In the genomic region with DNA sequence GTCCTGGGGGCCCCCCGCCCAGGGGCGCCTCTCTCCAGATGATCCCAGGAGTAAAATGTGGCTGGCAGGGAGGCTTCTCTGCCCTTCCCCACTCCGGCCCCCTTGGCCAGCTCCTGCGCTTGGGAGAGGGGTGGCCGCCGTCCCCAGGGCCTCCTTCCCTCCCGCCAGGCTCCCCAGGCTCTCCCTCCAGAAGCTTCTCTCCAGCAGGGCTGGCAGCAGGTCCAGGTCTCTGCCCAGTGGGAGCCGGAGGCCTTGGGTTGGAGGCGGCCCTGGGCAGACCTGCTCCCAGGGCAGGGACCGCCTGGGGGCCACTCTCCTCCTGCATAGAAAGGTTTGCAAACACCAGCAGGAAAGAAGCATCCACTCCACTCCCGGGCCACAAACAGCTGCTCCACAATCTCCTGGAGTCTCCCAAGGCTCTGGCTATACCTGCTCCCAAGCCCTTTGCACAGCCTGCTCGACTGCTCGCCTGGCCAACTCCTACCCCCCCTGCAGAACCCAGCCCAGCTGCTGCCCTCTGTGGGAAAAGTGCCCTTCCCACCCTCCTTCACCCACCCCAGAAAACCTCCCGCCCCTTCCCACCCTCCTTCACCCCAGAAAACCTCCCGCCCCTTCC, we compare ENCODE assay signal across 26 cellular contexts. TPM values are rescaled to one million over a fixed set of nuclear protein-coding genes. Genes with fewer than 3 reads are reported as not detected.
DNase-seq lines count a peak whose midpoint lies in the region; ATAC-seq and TF ChIP-seq lines count a peak whose summit lies in the region.
"Had no signal": no experiment of that assay in that cellular context is flagged by ENCODE, and none has a peak within 500 bp of the region (broad histone marks: within the 10 kb centered on the region; RNA-seq: fewer than 3 reads in every experiment).

No MANE protein-coding gene starts in this region.

- no peak for TF ChIP-seq CTCF in Panc1 (IDR thresholded peaks at IDR 0.05)
- TF ChIP-seq CTCF in esophagus squamous epithelium (IDR thresholded peaks at IDR 0.05): no peak
- TF ChIP-seq CTCF in upper lobe of right lung (IDR thresholded peaks at IDR 0.05): no peak

- BruUV-seq in Panc1 (replicated peaks; lab: Mats Ljungman, UMichigan): no TSS peak

- WGBS in esophagus squamous epithelium, 2 donors: 74% methylated on average over 6 of the region's 15 CpGs; no CpG with 5 or more reads in 1 of the 2 donors

- POLR2A ChIA-PET in Panc1 (lab: Charles Lee): no interaction called here

- peak; percentile 40 for DNase-seq in DMS 273 (lab: John Stamatoyannopoulos, UW; ENCODE audit: unreplicated experiment)
- DNase-seq in DMS 273 treated with DMSO at 0.1 percent for 48 hours (lab: John Stamatoyannopoulos, UW): no peak
- no peak for DNase-seq in Panc1 (ENCODE audit: low read depth, low spot score)
- DNase-seq in esophagus squamous epithelium (lab: John Stamatoyannopoulos, UW): no peak
- DNase-seq in upper lobe of right lung: no peak
- DNase-seq in central memory CD4-positive, alpha-beta T cell: no peak
- no peak for DNase-seq in effector CD8-positive, alpha-beta T cell (lab: John Stamatoyannopoulos, UW)
- no peak for DNase-seq in H4 (ENCODE audit: low spot score)
- DNase-seq: ACHN; BE2C; CD8-positive, alpha-beta memory T cell; DMS153; DND-41; Kasumi-1; NCI-H1092 treated with DMSO at 0.1 percent for 48 hours; NCI-H1436; NCI-H187; NCI-H2081 treated with DMSO at 0.1 percent for 48 hours; NCI-H2171; NCI-H226; NCI-H510A; NCI-H69 had no signal

- intact Hi-C loops in Panc1 (cut with micrococcal nuclease; ENCODE audit: unreplicated experiment): no loop called here
- intact Hi-C loops in esophagus squamous epithelium (cut with DNase I): no loop called here
- intact Hi-C loops in upper lobe of right lung (cut with DNase I): no loop called here

- H3K36me3 ChIP-seq in Panc1 (ENCODE audit: control insufficient read depth, insufficient read depth, low read length) (no peaks in the 10 kb centered on the region), esophagus squamous epithelium (peaks cover 21 to 93% (median 29%) of the 10 kb centered on the region in 3 donors), upper lobe of right lung (peaks cover 60% of the 10 kb centered on the region)

- no peak for TF ChIP-seq POLR2A in esophagus squamous epithelium (IDR thresholded peaks at IDR 0.05)

- H3K4me3 ChIP-seq in Panc1 (ENCODE audit: low read depth in 2 of 2, low read length in 2 of 2): no peak overlapping the region
- peak overlapping the region in 2 of 4 donors; percentile 3 to 8 for H3K4me3 ChIP-seq in esophagus squamous epithelium
- H3K4me3 ChIP-seq in upper lobe of right lung: no peak overlapping the region

- in situ Hi-C loops in Panc1 (cut with HindIII; ENCODE audit: low pct_unique_long_range_greater_than_20kb, low sequenced_read_pairs): no loop called here

- H3K9me3 ChIP-seq in Panc1 (ENCODE audit: control insufficient read depth, insufficient read depth, low read depth, low read length): no peaks in the 10 kb centered on the region
- no peaks in the 10 kb centered on the region for H3K9me3 ChIP-seq in esophagus squamous epithelium
- no peaks in the 10 kb centered on the region for H3K9me3 ChIP-seq in upper lobe of right lung
- H3K9me3 ChIP-seq: BE2C had no signal

- CTCF ChIA-PET in Panc1 (lab: Charles Lee): no interaction called here

- no peaks in the 10 kb centered on the region for H3K27me3 ChIP-seq in Panc1 (ENCODE audit: control insufficient read depth, insufficient read depth, low read length)
- H3K27me3 ChIP-seq in esophagus squamous epithelium: no peaks in the 10 kb centered on the region
- H3K27me3 ChIP-seq in upper lobe of right lung: no peaks in the 10 kb centered on the region
- H3K27me3 ChIP-seq: BE2C had no signal

- peak; percentile 53 for ATAC-seq in Panc1
- ATAC-seq in upper lobe of right lung: peak; percentile 2
- ATAC-seq: HCT116, HepG2 had no signal

- H3K4me1 ChIP-seq in Panc1 (ENCODE audit: control insufficient read depth, insufficient read depth, low read length): peaks cover 17% of the 10 kb centered on the region
- peaks cover 21 to 57% (median 26%) of the 10 kb centered on the region in 3 donors for H3K4me1 ChIP-seq in esophagus squamous epithelium
- peaks cover 25% of the 10 kb centered on the region for H3K4me1 ChIP-seq in upper lobe of right lung
- H3K4me1 ChIP-seq: BE2C had no signal

- peak overlapping the region; percentile 77 for H3K27ac ChIP-seq in Panc1 (ENCODE audit: low read length)
- H3K27ac ChIP-seq in esophagus squamous epithelium: peak overlapping the region in 3 of 4 donors; percentile 34 to 84 (median 69)
- no peak overlapping the region for H3K27ac ChIP-seq in upper lobe of right lung
- H3K27ac ChIP-seq: 22Rv1, HL-60 had no signal

RNA-seq across cellular contexts. Expression of a gene that starts 26.0 kb away (rescaled TPM):
- total RNA-seq in Panc1 (2021; ENCODE audit: unreplicated experiment) (101 TPM), esophagus squamous epithelium (10 to 100 TPM; 31.3 to 84.3 (median 68.3) TPM), upper lobe of right lung (125 TPM)
- polyA plus RNA-seq in Panc1 (2012; ENCODE audit: insufficient read length): 92.5 TPM
- total RNA-seq in H4 (2014; rRNA removed; shearing (Covaris generic)): 8.6 and 14.8 TPM in 2 replicates

RNA-seq across cellular contexts. Expression of a gene that starts 44.2 kb away (rescaled TPM):
- 577 TPM for total RNA-seq in Panc1 (2021; ENCODE audit: unreplicated experiment)
- polyA plus RNA-seq in Panc1 (2012; ENCODE audit: insufficient read length): 1,363 TPM
- 100 to 1,000 TPM; 108 to 405 (median 244) TPM for total RNA-seq in esophagus squamous epithelium
- total RNA-seq in upper lobe of right lung: 387 TPM
- total RNA-seq in H4 (2014; rRNA removed; shearing (Covaris generic)): 470 and 493 TPM in 2 replicates

RNA-seq across cellular contexts. Expression of a gene that starts 52.9 kb away (rescaled TPM):
- 279 TPM for total RNA-seq in Panc1 (2021; ENCODE audit: unreplicated experiment)
- 538 TPM for polyA plus RNA-seq in Panc1 (2012; ENCODE audit: insufficient read length)
- 100 to 1,000 TPM; 113 to 198 (median 166) TPM for total RNA-seq in esophagus squamous epithelium
- total RNA-seq in upper lobe of right lung: 155 TPM
- 237 and 244 TPM in 2 replicates for total RNA-seq in H4 (2014; rRNA removed; shearing (Covaris generic))

RNA-seq across cellular contexts. Expression of a gene that starts 57.5 kb away (rescaled TPM):
- total RNA-seq in Panc1 (2021; ENCODE audit: unreplicated experiment) (116 TPM), esophagus squamous epithelium (10 to 100 TPM; 59.3 to 68.5 (median 61.6) TPM), upper lobe of right lung (51.8 TPM)
- polyA plus RNA-seq in Panc1 (2012; ENCODE audit: insufficient read length): 141 TPM
- 17.4 and 28.7 TPM in 2 replicates for total RNA-seq in H4 (2014; rRNA removed; shearing (Covaris generic))
